Comparison of ENCODE assay signal across 17 cellular contexts in genomic region chr2:95700554-95700953, GRCh38.
DNase-seq lines count a peak whose midpoint lies in the region; ATAC-seq and TF ChIP-seq lines count a peak whose summit lies in the region.
"Had no signal": no experiment of that assay in that cellular context is flagged by ENCODE, and none has a peak within 500 bp of the region (broad histone marks: within the 10 kb centered on the region; RNA-seq: fewer than 3 reads in every experiment).

No MANE protein-coding gene starts in this region.

- peak; percentile 59 for ATAC-seq in foreskin keratinocyte
- ATAC-seq: HCT116; stimulated activated naive CD8-positive, alpha-beta T cell treated with anti-CD3 and anti-CD28 coated beads, Interleukin-15, Interleukin-2, amounts not matched to agents 100 U/mL and 50 U/mL, for 24 hours had no signal

- H3K4me1 ChIP-seq in foreskin keratinocyte, result no peaks in the 10 kb centered on the region
- H3K4me1 ChIP-seq: neural progenitor cell had no signal

- TF ChIP-seq CTCF in HL-60 (IDR thresholded peaks at IDR 0.05; ENCODE audit: insufficient read depth, low read length) (no peak), foreskin keratinocyte (conservative IDR thresholded peaks at IDR 0.05) (no peak)

- no peak overlapping the region for H3K4me3 ChIP-seq in HL-60 (replicated peaks; ENCODE audit: insufficient read depth, low read length)
- H3K4me3 ChIP-seq: neural progenitor cell had no signal

- DNase-seq in HL-60 (ENCODE audit: low read depth in 1 of 2, low spot score in 1 of 2), result peak; percentile 6 to 77
- DNase-seq in NOMO-1 treated with dmso at 0.1 percent for 144 hours (lab: John Stamatoyannopoulos, UW; ENCODE audit: unreplicated experiment), result peak; percentile 50
- peak in 1 of 2 donors; percentile 55 for DNase-seq in foreskin keratinocyte
- DNase-seq in pons (ENCODE audit: low spot score), result peak; percentile 53
- no peak for DNase-seq in NCI-H1105 (lab: John Stamatoyannopoulos, UW)
- DNase-seq in midbrain (lab: John Stamatoyannopoulos, UW), result no peak
- no peak for DNase-seq in activated CD4-positive, CD25-positive, alpha-beta regulatory T cell (lab: John Stamatoyannopoulos, UW)
- no peak for DNase-seq in retina
- DNase-seq: activated CD4-positive, alpha-beta memory T cell treated with anti-CD3 and anti-CD28 coated beads, Interleukin-2, amount 10 ng/mL, durations not matched to agents 7 days and 5 days; activated naive CD4-positive, alpha-beta T cell treated with anti-CD3 and anti-CD28 coated beads, Interleukin-2, amount 50 U/mL, for 16 hours; activated T-cell treated with anti-CD3 and anti-CD28 coated beads, Interleukin-2, amount 50 U/mL, for 1 hour; endodermal cell; IMR-90; NCI-H82; stimulated activated naive CD8-positive, alpha-beta T cell treated with anti-CD3 and anti-CD28 coated beads, Interleukin-15, Interleukin-2, amounts not matched to agents 100 U/mL and 50 U/mL, for 24 hours had no signal

- H3K27ac ChIP-seq in HL-60 (replicated peaks) (no peak overlapping the region), foreskin keratinocyte (no peak overlapping the region)
- H3K27ac ChIP-seq: neural progenitor cell had no signal

- H3K27me3 ChIP-seq in HL-60 (ENCODE audit: insufficient read depth, poor library complexity, severe bottlenecking) (no peaks in the 10 kb centered on the region), foreskin keratinocyte (peaks cover 17% of the 10 kb centered on the region)
- H3K27me3 ChIP-seq: neural progenitor cell had no signal

Comparison
In these comparisons a context has a peak if more than half of its experiments do, and no peak if none do; other contexts are left out.
1. DNase-seq: peak in HL-60 (2 of 2), NOMO-1 treated with dmso at 0.1 percent for 144 hours (single experiment) and pons (single experiment); none in NCI-H1105 (single experiment), midbrain (single experiment), activated CD4-positive, CD25-positive, alpha-beta regulatory T cell (0 of 4) and retina (single experiment).